1 cellular context compared by ENCODE assay signal in genomic region chr2:207768891-207769596, GRCh38.
A peak's percentile ranks its signal among the peaks of the same experiment; 100 is the strongest.
TF ChIP-seq lines count a peak whose summit lies in the region.

No MANE protein-coding gene starts in this region.

TF ChIP-seq in GM12878, 131 proteins besides CTCF, POLR2A, EP300 and RAD21 (continued from another document):
- TF ChIP-seq EED (IDR thresholded peaks at IDR 0.05; ENCODE audit: low read depth) (0 out of 2 replicates have a peak, but pooled peaks have one; percentile 26), CHD4 (IDR thresholded peaks at IDR 0.05) (no peak), ZNF207 (IDR thresholded peaks at IDR 0.05; ENCODE audit: borderline replicate concordance) (0 out of 2 replicates have a peak, but pooled peaks have one; percentile 29), PRDM15 (CRISPR knock-in tag; IDR thresholded peaks at IDR 0.05) (no peak)
